In genomic region chr5:169637085-169637855, GRCh38 we compare ENCODE assay signal across 9 cellular contexts. TPM values are rescaled to one million over a fixed set of nuclear protein-coding genes. Genes with fewer than 3 reads are reported as not detected.
DNase-seq lines count a peak whose midpoint lies in the region; ATAC-seq and TF ChIP-seq lines count a peak whose summit lies in the region.
"Had no signal": no experiment of that assay in that cellular context is flagged by ENCODE, and none has a peak within 500 bp of the region (broad histone marks: within the 10 kb centered on the region; RNA-seq: fewer than 3 reads in every experiment).

Gene DOCK2, plus strand, starts transcription at chr5:169637275. Its CDS starts 52 bp downstream, at chr5:169637327.

- H3K27ac Mint-ChIP-seq in activated T-helper 1 cell treated with anti-CD3 and anti-CD28 coated beads, Interleukin-12 subunit alpha, Interleukin-12 subunit beta, Interleukin-2, Interleukin-4 antibody, amounts not matched to agents 30 ng/mL and 10 ng/mL and 1 ng/mL, durations not matched to agents 14 hours and 24 hours and 36 hours: peak within 1 kb of the TSS; percentile 92

- peak within 1 kb of the TSS; percentile 86 for H3K4me3 Mint-ChIP-seq in activated T-helper 1 cell treated with anti-CD3 and anti-CD28 coated beads, Interleukin-12 subunit alpha, Interleukin-12 subunit beta, Interleukin-2, Interleukin-4 antibody, amounts not matched to agents 30 ng/mL and 10 ng/mL and 1 ng/mL, durations not matched to agents 14 hours and 24 hours and 36 hours

- no peaks in the 10 kb centered on the region for H3K36me3 ChIP-seq in H7 (replicated peaks; ENCODE audit: control insufficient read depth, insufficient read depth, low read length)
- H3K36me3 ChIP-seq in heart right ventricle: no peaks in the 10 kb centered on the region
- no peaks in the 10 kb centered on the region for H3K36me3 ChIP-seq in skeletal muscle tissue (ENCODE audit: control insufficient read depth in 3 of 3, insufficient read depth in 3 of 3, low read length in 3 of 3)

- TF ChIP-seq CTCF in GM10248 (IDR thresholded peaks at IDR 0.05; ENCODE audit: control extremely low read depth, extremely low read depth, low read depth, missing control alignments): no peak
- no peak for TF ChIP-seq CTCF in heart right ventricle (IDR thresholded peaks at IDR 0.05)

- POLR2A ChIA-PET in GM10248 (lab: Yijun Ruan, JAX): no interaction called here

- H3K9me3 ChIP-seq in heart right ventricle (peaks cover 0 to 22% (median 6%) of the 10 kb centered on the region in 11 donors), skeletal muscle tissue (ENCODE audit: control insufficient read depth in 3 of 3, low read length in 3 of 3) (peaks cover 0 to 3% (median 0%) of the 10 kb centered on the region in 3 donors)

- no peak within 1 kb of the TSS for H3K9ac ChIP-seq in skeletal muscle tissue (ENCODE audit: low read depth in 1 of 3, low read length in 3 of 3)

- intact Hi-C loops in activated T-helper 1 cell treated with anti-CD3 and anti-CD28 coated beads, Interleukin-12 subunit alpha, Interleukin-12 subunit beta, Interleukin-2, Interleukin-4 antibody, amounts not matched to agents 30 ng/mL and 10 ng/mL and 1 ng/mL, durations not matched to agents 14 hours and 24 hours and 36 hours (cut with micrococcal nuclease): loop anchor here (1.0 to 5.0 kb wide), 5 partner anchors 8 to 1060 kb away; partner anchors contain the start of genes PANK3 and SPDL1
- intact Hi-C loops in heart right ventricle (cut with DNase I): no loop called here

- H3K27me3 ChIP-seq in H7 (ENCODE audit: control insufficient read depth, insufficient read depth, low read length) (peaks cover 12% of the 10 kb centered on the region; the same call in 1 of the 2 replicates), heart right ventricle (peaks cover 0 to 41% (median 25%) of the 10 kb centered on the region in 7 donors), skeletal muscle tissue (ENCODE audit: control insufficient read depth in 3 of 3, insufficient read depth in 3 of 3, low read length in 3 of 3) (peaks cover 3 to 21% (median 14%) of the 10 kb centered on the region in 3 donors)

- H3K9me3 Mint-ChIP-seq in activated T-helper 1 cell treated with anti-CD3 and anti-CD28 coated beads, Interleukin-12 subunit alpha, Interleukin-12 subunit beta, Interleukin-2, Interleukin-4 antibody, amounts not matched to agents 30 ng/mL and 10 ng/mL and 1 ng/mL, durations not matched to agents 14 hours and 24 hours and 36 hours: peaks cover 9% of the 10 kb centered on the region

- peak within 1 kb of the TSS; percentile 64 for H3K4me3 ChIP-seq in H7 (ENCODE audit: insufficient read depth, low read depth, low read length)
- peak within 1 kb of the TSS in 9 of 10 donors; percentile 6 to 76 (median 41) for H3K4me3 ChIP-seq in heart right ventricle
- peak within 1 kb of the TSS in 2 of 3 donors; percentile 52 for H3K4me3 ChIP-seq in skeletal muscle tissue (ENCODE audit: low read length in 3 of 3)
- H3K4me3 ChIP-seq: SK-N-MC had no signal

- H3K27ac ChIP-seq in heart right ventricle (peak within 1 kb of the TSS in 8 of 10 donors; percentile 14 to 94 (median 42)), skeletal muscle tissue (ENCODE audit: low read depth, low read length) (no peak within 1 kb of the TSS)
- H3K27ac ChIP-seq: SK-N-MC had no signal

- peak; percentile 89 for DNase-seq in GM10248 (ENCODE audit: extremely low spot score)
- DNase-seq in H7: peak; percentile 80
- DNase-seq in NOMO-1 (lab: John Stamatoyannopoulos, UW; ENCODE audit: unreplicated experiment in 2 of 2): peak; percentile 87
- peak; percentile 68 for DNase-seq in activated T-helper 1 cell treated with anti-CD3 and anti-CD28 coated beads, Interleukin-12 subunit alpha, Interleukin-12 subunit beta, Interleukin-2, Interleukin-4 antibody, amounts not matched to agents 30 ng/mL and 10 ng/mL and 1 ng/mL, durations not matched to agents 14 hours and 24 hours and 36 hours (ENCODE audit: low spot score)
- peak; percentile 38 to 66 for DNase-seq in heart right ventricle
- no peak for DNase-seq in AG08396 (ENCODE audit: low spot score)
- DNase-seq in NCI-H2029 (lab: John Stamatoyannopoulos, UW): no peak

- CTCF ChIA-PET in GM10248 (lab: Yijun Ruan, JAX): interaction anchor here (1.1 to 2.0 kb wide), 6 partner anchors 10 to 169 kb away, joined by 3 to 13 read pairs (median 5); no protein-coding TSS in a partner anchor

- peak; percentile 64 to 92 (median 76) for ATAC-seq in heart right ventricle

- peaks cover 59% of the 10 kb centered on the region for H3K4me1 Mint-ChIP-seq in activated T-helper 1 cell treated with anti-CD3 and anti-CD28 coated beads, Interleukin-12 subunit alpha, Interleukin-12 subunit beta, Interleukin-2, Interleukin-4 antibody, amounts not matched to agents 30 ng/mL and 10 ng/mL and 1 ng/mL, durations not matched to agents 14 hours and 24 hours and 36 hours (ENCODE audit: low read depth)

- H3K4me1 ChIP-seq in heart right ventricle (peaks cover 0 to 45% (median 0%) of the 10 kb centered on the region in 9 donors), skeletal muscle tissue (ENCODE audit: control insufficient read depth in 3 of 3, insufficient read depth in 3 of 3, low read length in 3 of 3) (no peaks in the 10 kb centered on the region)

- WGBS in heart right ventricle, 2 donors: 2 to 3% methylated on average over 46 to 54 of the region's 55 CpGs

- H3K27me3 Mint-ChIP-seq in activated T-helper 1 cell treated with anti-CD3 and anti-CD28 coated beads, Interleukin-12 subunit alpha, Interleukin-12 subunit beta, Interleukin-2, Interleukin-4 antibody, amounts not matched to agents 30 ng/mL and 10 ng/mL and 1 ng/mL, durations not matched to agents 14 hours and 24 hours and 36 hours (ENCODE audit: insufficient read depth): no peaks in the 10 kb centered on the region

- peaks cover 38% of the 10 kb centered on the region for H3K36me3 Mint-ChIP-seq in activated T-helper 1 cell treated with anti-CD3 and anti-CD28 coated beads, Interleukin-12 subunit alpha, Interleukin-12 subunit beta, Interleukin-2, Interleukin-4 antibody, amounts not matched to agents 30 ng/mL and 10 ng/mL and 1 ng/mL, durations not matched to agents 14 hours and 24 hours and 36 hours (ENCODE audit: low read depth)

RNA-seq across cellular contexts. Expression of gene DOCK2, which starts in this region (rescaled TPM):
- total RNA-seq in H7 (2014; rRNA removed; shearing (Covaris generic)): 2.6 and 3.3 TPM in 2 replicates
- 214 and 216 TPM in 2 replicates for total RNA-seq in activated T-helper 1 cell treated with anti-CD3 and anti-CD28 coated beads, Interleukin-12 subunit alpha, Interleukin-12 subunit beta, Interleukin-2, Interleukin-4 antibody, amounts not matched to agents 30 ng/mL and 10 ng/mL and 1 ng/mL, durations not matched to agents 14 hours and 24 hours and 36 hours
- total RNA-seq in heart right ventricle: 10 to 100 TPM in 2 of 10 donors, 1 to 10 TPM in 8; 1.2 to 24.6 (median 5.2) TPM
- polyA plus RNA-seq in heart right ventricle: 1 to 10 TPM; 1.2 to 3.0 TPM
- total RNA-seq in skeletal muscle tissue: 13.6 TPM

Comparison
In these comparisons a context has a peak if more than half of its experiments do, and no peak if none do; other contexts are left out.
1. DNase-seq: peak in GM10248 (single experiment), H7 (single experiment), NOMO-1 (2 of 2), activated T-helper 1 cell treated with anti-CD3 and anti-CD28 coated beads, Interleukin-12 subunit alpha, Interleukin-12 subunit beta, Interleukin-2, Interleukin-4 antibody, amounts not matched to agents 30 ng/mL and 10 ng/mL and 1 ng/mL, durations not matched to agents 14 hours and 24 hours and 36 hours (single experiment) and heart right ventricle (2 of 2); none in AG08396 (single experiment) and NCI-H2029 (single experiment).
2. Peak in every context shown above with its lines, with median percentiles within 50 percentile points of each other: H3K4me3 ChIP-seq.